ENCODE assay signal across 11 cellular contexts in genomic region chr19:48698046-48698445, GRCh38. TPM values are rescaled to one million over a fixed set of nuclear protein-coding genes. Genes with fewer than 3 reads are reported as not detected.
A peak's percentile ranks its signal among the peaks of the same experiment; 100 is the strongest.
DNase-seq lines count a peak whose midpoint lies in the region; ATAC-seq, FAIRE-seq and TF ChIP-seq lines count a peak whose summit lies in the region.
"Had no signal": no experiment of that assay in that cellular context is flagged by ENCODE, and none has a peak within 500 bp of the region (broad histone marks: within the 10 kb centered on the region; RNA-seq: fewer than 3 reads in every experiment).

No MANE protein-coding gene starts in this region.

- H3K9me3 Mint-ChIP-seq in activated naive CD4-positive, alpha-beta T cell treated with anti-CD3 and anti-CD28 coated beads, Interleukin-2, amount 50 U/mL, for 72 hours, result no peaks in the 10 kb centered on the region
- H3K9me3 Mint-ChIP-seq: CD8-positive, alpha-beta memory T cell had no signal

- peak overlapping the region in 9 of 11 experiments; percentile 27 to 76 (median 47); a peak in 18 of 22 replicates for H3K27ac ChIP-seq in BLaER1 treated with 17β-estradiol and CSF1 and Interleukin-3, amounts not matched to agents 10 nM and 100 nM
- peak overlapping the region; percentile 31; the same call in 2 of the 3 replicates for H3K27ac ChIP-seq in K562 (ENCODE audit: extremely low read depth, low read depth, low read length)
- no peak overlapping the region for H3K27ac ChIP-seq in right lobe of liver
- H3K27ac ChIP-seq: prostate gland had no signal

- intact Hi-C loops in K562 (cut with micrococcal nuclease), result no loop called here
- intact Hi-C loops in right lobe of liver (cut with DNase I), result no loop called here

- peak overlapping the region; percentile 76 for H2AFZ ChIP-seq in K562 (ENCODE audit: low read depth, low read length)

- in situ Hi-C loops in K562 (cut with MboI), result no loop called here

- TF ChIP-seq POLR2A in K562 (conservative IDR thresholded peaks at IDR 0.05) (no peak), right lobe of liver (IDR thresholded peaks at IDR 0.05) (no peak)

- TF ChIP-seq RAD21 in K562 (CRISPR knock-in tag; conservative IDR thresholded peaks at IDR 0.05 in 1 of 2, IDR thresholded peaks at IDR 0.05 in 1 of 2), result no peak

- DNase-seq in LoVo (ENCODE audit: low spot score) (peak; percentile 53), K562 (ENCODE audit: extremely low read depth in 1 of 4, low spot score in 3 of 4) (peak; percentile 54 to 79 (median 60)), right lobe of liver (no peak), GM19240 (ENCODE audit: insufficient read length, low spot score) (no peak)
- DNase-seq in activated naive CD4-positive, alpha-beta T cell treated with anti-CD3 and anti-CD28 coated beads, Interleukin-2, amount 50 U/mL, for 72 hours (ENCODE audit: low spot score in 2 of 2), result no peak
- DNase-seq: CD8-positive, alpha-beta memory T cell; Peyer's patch had no signal

- peak; percentile 54 for TF ChIP-seq EP300 in K562 (IDR thresholded peaks at IDR 0.05; ENCODE audit: low read length)

- POLR2A ChIA-PET in K562 (lab: Yijun Ruan, JAX), result interaction anchor here (0.6 to 1.1 kb wide), 2 partner anchors 14 to 19 kb away, joined by 3 read pairs; no protein-coding TSS in a partner anchor

- FAIRE-seq in K562 (lab: Jason Lieb, UNC), result peak; percentile 91

- H3K27ac Mint-ChIP-seq in activated naive CD4-positive, alpha-beta T cell treated with anti-CD3 and anti-CD28 coated beads, Interleukin-2, amount 50 U/mL, for 72 hours, result no peak overlapping the region
- H3K27ac Mint-ChIP-seq: CD8-positive, alpha-beta memory T cell had no signal

- CTCF ChIA-PET in K562 (lab: Yijun Ruan, JAX; ENCODE audit: low intra/inter-chr PET ratio), result no interaction called here

- no peaks in the 10 kb centered on the region for H3K9me3 ChIP-seq in BLaER1 treated with 17β-estradiol and CSF1 and Interleukin-3, amounts not matched to agents 10 nM and 100 nM (replicated peaks in 1 of 11)
- H3K9me3 ChIP-seq in K562 (replicated peaks; ENCODE audit: control insufficient read depth, insufficient read depth, low read depth, low read length), result no peaks in the 10 kb centered on the region
- no peaks in the 10 kb centered on the region for H3K9me3 ChIP-seq in right lobe of liver
- H3K9me3 ChIP-seq: Peyer's patch, prostate gland had no signal

- peak overlapping the region in 8 of 11 experiments; percentile 6 to 49 (median 25); a peak in 12 of 22 replicates for H3K9ac ChIP-seq in BLaER1 treated with 17β-estradiol and CSF1 and Interleukin-3, amounts not matched to agents 10 nM and 100 nM
- H3K9ac ChIP-seq in K562 (ENCODE audit: insufficient read depth in 1 of 2, low read depth in 2 of 2, low read length in 2 of 2), result peak overlapping the region; percentile 20 to 87; a peak in 1 of 4 replicates

- peaks cover 5 to 19% (median 11%) of the 10 kb centered on the region in 11 experiments; a peak in 13 of 22 replicates for H3K36me3 ChIP-seq in BLaER1 treated with 17β-estradiol and CSF1 and Interleukin-3, amounts not matched to agents 10 nM and 100 nM
- no peaks in the 10 kb centered on the region for H3K36me3 ChIP-seq in K562 (ENCODE audit: control insufficient read depth, insufficient read depth, low read length)
- no peaks in the 10 kb centered on the region for H3K36me3 ChIP-seq in right lobe of liver
- H3K36me3 ChIP-seq: prostate gland had no signal

- H3K4me3 ChIP-seq in BLaER1 treated with 17β-estradiol and CSF1 and Interleukin-3, amounts not matched to agents 10 nM and 100 nM, result no peak overlapping the region
- H3K4me3 ChIP-seq in K562 (no peak overlapping the region), right lobe of liver (no peak overlapping the region)
- H3K4me3 ChIP-seq: prostate gland had no signal

- no peaks in the 10 kb centered on the region for H4K20me1 ChIP-seq in BLaER1 treated with 17β-estradiol and CSF1 and Interleukin-3, amounts not matched to agents 10 nM and 100 nM
- no peaks in the 10 kb centered on the region for H4K20me1 ChIP-seq in K562 (replicated peaks; ENCODE audit: control insufficient read depth, insufficient read depth, low read length)

- no peak for TF ChIP-seq CTCF in K562 (IDR thresholded peaks at IDR 0.05 in 2 of 3, conservative IDR thresholded peaks at IDR 0.05 in 1 of 3; ENCODE audit: insufficient read depth in 2 of 3, low read depth in 1 of 3, low read length in 3 of 3)
- TF ChIP-seq CTCF in right lobe of liver (IDR thresholded peaks at IDR 0.05), result no peak

- peaks cover 0 to 3% (median 0%) of the 10 kb centered on the region in 11 experiments; a peak in 1 of 22 replicates for H3K27me3 ChIP-seq in BLaER1 treated with 17β-estradiol and CSF1 and Interleukin-3, amounts not matched to agents 10 nM and 100 nM
- H3K27me3 ChIP-seq in K562 (ENCODE audit: control insufficient read depth in 2 of 2, insufficient read depth in 2 of 2, low read length in 2 of 2) (no peaks in the 10 kb centered on the region), right lobe of liver (no peaks in the 10 kb centered on the region)
- H3K27me3 ChIP-seq: Peyer's patch had no signal

- no peaks in the 10 kb centered on the region for H3K9me1 ChIP-seq in K562 (ENCODE audit: control insufficient read depth, insufficient read depth, low read length)

- ATAC-seq in K562 (peak; percentile 89), right lobe of liver (peak; percentile 21 to 60 (median 49)), GM18498 (IDR thresholded peaks at IDR 0.05; ENCODE audit: unreplicated experiment) (no peak), GM19328 (IDR thresholded peaks at IDR 0.05; ENCODE audit: unreplicated experiment) (no peak)
- no peak for ATAC-seq in activated naive CD4-positive, alpha-beta T cell treated with anti-CD3 and anti-CD28 coated beads, Interleukin-2, amount 50 U/mL, for 72 hours

- peaks cover 29 to 38% (median 34%) of the 10 kb centered on the region in 10 experiments for H3K4me1 ChIP-seq in BLaER1 treated with 17β-estradiol and CSF1 and Interleukin-3, amounts not matched to agents 10 nM and 100 nM
- H3K4me1 ChIP-seq in K562 (replicated peaks in 1 of 2; ENCODE audit: control insufficient read depth in 2 of 2, insufficient read depth in 2 of 2, low read length in 2 of 2) (peaks cover 10 to 30% of the 10 kb centered on the region in 2 experiments; a peak in 4 of 5 replicates), right lobe of liver (no peaks in the 10 kb centered on the region)
- H3K4me1 ChIP-seq: prostate gland had no signal

- H3K36me3 Mint-ChIP-seq in activated naive CD4-positive, alpha-beta T cell treated with anti-CD3 and anti-CD28 coated beads, Interleukin-2, amount 50 U/mL, for 72 hours, result peaks cover 0 to 6% of the 10 kb centered on the region in 2 donors

- 0% methylated on average over 4 of the region's 4 CpGs for WGBS in K562 (ENCODE audit: insufficient coverage, low coverage, missing lambda C conversion rate)
- WGBS in right lobe of liver (ENCODE audit: insufficient coverage, low coverage, low lambda C conversion rate, missing lambda C conversion rate), result 69% methylated on average over 3 of the region's 4 CpGs

- no peaks in the 10 kb centered on the region for H3K79me2 ChIP-seq in K562 (ENCODE audit: control insufficient read depth, insufficient read depth, low read length)

- no TSS peak for BruUV-seq in K562 (replicated peaks; lab: Mats Ljungman, UMichigan)

- H3K4me2 ChIP-seq in BLaER1 treated with 17β-estradiol and CSF1 and Interleukin-3, amounts not matched to agents 10 nM and 100 nM, result peak overlapping the region; percentile 84 to 98 (median 96)
- peak overlapping the region; percentile 51 for H3K4me2 ChIP-seq in K562 (ENCODE audit: insufficient read depth, low read length)

RNA-seq across cellular contexts. Expression of gene FUT2, which starts 2.3 kb away (rescaled TPM):
- total RNA-seq in K562 (2011; cell fraction: chromatin; rRNA removed; ENCODE audit: low replicate concordance), result not detected in 2 replicates
- not detected in 2 replicates for total RNA-seq in K562 (2011; cell fraction: nucleolus; rRNA removed)
- total RNA-seq in K562 (2011; cell fraction: nucleoplasm; rRNA removed), result not detected in 2 replicates
- total RNA-seq in K562 (2014; rRNA removed) (not detected in 2 replicates), K562 (2014; rRNA removed; fragmentation: Illumina TruSeq; extraction: Trizol) (not detected in 2 replicates), K562 (2015; rRNA removed; fragmentation: Illumina TruSeq; extraction: Trizol) (not detected in 2 replicates), K562 (2021) (not detected in 2 replicates), right lobe of liver (1 to 10 TPM in 1 of 6 experiments, not detected in 5; 2.6 TPM)
- polyA plus RNA-seq in K562 (2011; rRNA removed) (not detected in 2 replicates), K562 (2014; fragmentation: Illumina TruSeq; extraction: Trizol) (not detected in 2 replicates), K562 (2014; fragmentation: Nextera tagmentation; extraction: Ambion mirVana) (under 1 TPM; 0.03 to 0.04 TPM), K562 (2014; rRNA removed) (not detected in 2 replicates)
- polyA plus RNA-seq in K562 (2011; cell fraction: cytosol; rRNA removed), result not detected in 2 replicates
- not detected in 2 replicates for polyA plus RNA-seq in K562 (2011; cell fraction: nucleus; rRNA removed)
- polyA plus RNA-seq in K562 (2012), result 0.21 and 0.40 TPM in 2 replicates
- not detected in 2 replicates for polyA minus RNA-seq in K562 (2011; rRNA and poly(A)+ RNA removed)
- not detected in 2 replicates for polyA minus RNA-seq in K562 (2011; cell fraction: cytosol; rRNA and poly(A)+ RNA removed)
- not detected in 2 replicates for polyA minus RNA-seq in K562 (2011; cell fraction: nucleus; rRNA and poly(A)+ RNA removed)
- not detected for total RNA-seq in activated naive CD4-positive, alpha-beta T cell treated with anti-CD3 and anti-CD28 coated beads, Interleukin-2, amount 50 U/mL, for 72 hours
- total RNA-seq: CD8-positive, alpha-beta memory T cell had no signal

RNA-seq across cellular contexts. Expression of gene MAMSTR, which starts 21.5 kb away (rescaled TPM):
- total RNA-seq in K562 (2011; cell fraction: chromatin; rRNA removed; ENCODE audit: low replicate concordance), result 1.8 and 3.4 TPM in 2 replicates
- 2.5 and 3.2 TPM in 2 replicates for total RNA-seq in K562 (2011; cell fraction: nucleolus; rRNA removed)
- total RNA-seq in K562 (2011; cell fraction: nucleoplasm; rRNA removed), result 2.4 and 2.7 TPM in 2 replicates
- total RNA-seq in K562 (2014; rRNA removed) (0.27 and 0.45 TPM in 2 replicates), K562 (2014; rRNA removed; fragmentation: Illumina TruSeq; extraction: Trizol) (0.22 and 0.29 TPM in 2 replicates), K562 (2015; rRNA removed; fragmentation: Illumina TruSeq; extraction: Trizol) (0.49 and 0.51 TPM in 2 replicates), K562 (2021) (1.00 and 1.3 TPM in 2 replicates), right lobe of liver (under 1 TPM in 5 of 6 experiments, not detected in 1; 0.22 to 0.37 (median 0.24) TPM)
- polyA plus RNA-seq in K562 (2011; rRNA removed) (0.27 and 0.29 TPM in 2 replicates), K562 (2014; fragmentation: Illumina TruSeq; extraction: Trizol) (0.55 and 0.73 TPM in 2 replicates), K562 (2014; fragmentation: Nextera tagmentation; extraction: Ambion mirVana) (under 1 TPM in 1 of 2 experiments, not detected in 1; 0.08 TPM), K562 (2014; rRNA removed) (0.84 and 0.91 TPM in 2 replicates)
- 0.37 and 0.70 TPM in 2 replicates for polyA plus RNA-seq in K562 (2011; cell fraction: cytosol; rRNA removed)
- polyA plus RNA-seq in K562 (2011; cell fraction: nucleus; rRNA removed), result 0.66 and 0.73 TPM in 2 replicates
- 0.50 and 0.64 TPM in 2 replicates for polyA plus RNA-seq in K562 (2012)
- 0.35 and 0.51 TPM in 2 replicates for polyA minus RNA-seq in K562 (2011; rRNA and poly(A)+ RNA removed)
- polyA minus RNA-seq in K562 (2011; cell fraction: cytosol; rRNA and poly(A)+ RNA removed), result not detected in 2 replicates
- polyA minus RNA-seq in K562 (2011; cell fraction: nucleus; rRNA and poly(A)+ RNA removed), result 0.67 and 0.78 TPM in 2 replicates
- total RNA-seq in activated naive CD4-positive, alpha-beta T cell treated with anti-CD3 and anti-CD28 coated beads, Interleukin-2, amount 50 U/mL, for 72 hours, result 1 to 10 TPM; 1.1 to 1.4 TPM

RNA-seq across cellular contexts. Expression of gene NTN5, which starts 25.2 kb away (rescaled TPM):
- 0.32 TPM in 1 of 2 replicates, not detected in the other for total RNA-seq in K562 (2011; cell fraction: chromatin; rRNA removed; ENCODE audit: low replicate concordance)
- total RNA-seq in K562 (2011; cell fraction: nucleolus; rRNA removed), result 0.13 TPM in 1 of 2 replicates, not detected in the other
- 0.31 TPM in 1 of 2 replicates, not detected in the other for total RNA-seq in K562 (2011; cell fraction: nucleoplasm; rRNA removed)
- total RNA-seq in K562 (2014; rRNA removed) (not detected in 2 replicates), K562 (2014; rRNA removed; fragmentation: Illumina TruSeq; extraction: Trizol) (not detected in 2 replicates), K562 (2015; rRNA removed; fragmentation: Illumina TruSeq; extraction: Trizol) (not detected in 2 replicates), K562 (2021) (not detected in 2 replicates), right lobe of liver (under 1 TPM in 2 of 6 experiments, not detected in 4; 0.11 to 0.32 TPM)
- polyA plus RNA-seq in K562 (2011; rRNA removed) (0.04 TPM in 1 of 2 replicates, not detected in the other), K562 (2014; fragmentation: Illumina TruSeq; extraction: Trizol) (not detected in 2 replicates), K562 (2014; fragmentation: Nextera tagmentation; extraction: Ambion mirVana) (not detected), K562 (2014; rRNA removed) (0.07 TPM in 1 of 2 replicates, not detected in the other)
- not detected in 2 replicates for polyA plus RNA-seq in K562 (2011; cell fraction: cytosol; rRNA removed)
- polyA plus RNA-seq in K562 (2011; cell fraction: nucleus; rRNA removed), result 0.09 and 0.21 TPM in 2 replicates
- polyA plus RNA-seq in K562 (2012), result 0.07 and 0.28 TPM in 2 replicates
- not detected in 2 replicates for polyA minus RNA-seq in K562 (2011; rRNA and poly(A)+ RNA removed)
- polyA minus RNA-seq in K562 (2011; cell fraction: cytosol; rRNA and poly(A)+ RNA removed), result not detected in 2 replicates
- polyA minus RNA-seq in K562 (2011; cell fraction: nucleus; rRNA and poly(A)+ RNA removed), result not detected in 2 replicates
- 1 to 10 TPM; 1.6 to 2.5 TPM for total RNA-seq in activated naive CD4-positive, alpha-beta T cell treated with anti-CD3 and anti-CD28 coated beads, Interleukin-2, amount 50 U/mL, for 72 hours
- polyA plus RNA-seq: CD8-positive, alpha-beta memory T cell had no signal

RNA-seq across cellular contexts. Expression of gene RASIP1, which starts 42.4 kb away (rescaled TPM):
- 10.4 and 13.7 TPM in 2 replicates for total RNA-seq in K562 (2011; cell fraction: chromatin; rRNA removed; ENCODE audit: low replicate concordance)
- 7.4 and 8.8 TPM in 2 replicates for total RNA-seq in K562 (2011; cell fraction: nucleolus; rRNA removed)
- total RNA-seq in K562 (2011; cell fraction: nucleoplasm; rRNA removed), result 10.0 and 11.1 TPM in 2 replicates
- total RNA-seq in K562 (2014; rRNA removed) (2.7 and 3.7 TPM in 2 replicates), K562 (2014; rRNA removed; fragmentation: Illumina TruSeq; extraction: Trizol) (0.58 and 0.61 TPM in 2 replicates), K562 (2015; rRNA removed; fragmentation: Illumina TruSeq; extraction: Trizol) (1.4 and 1.7 TPM in 2 replicates), K562 (2021) (3.4 and 4.6 TPM in 2 replicates), right lobe of liver (1 to 10 TPM; 2.7 to 6.7 (median 4.9) TPM)
- polyA plus RNA-seq in K562 (2011; rRNA removed) (1.4 and 2.1 TPM in 2 replicates), K562 (2014; fragmentation: Illumina TruSeq; extraction: Trizol) (1.5 and 2.6 TPM in 2 replicates), K562 (2014; fragmentation: Nextera tagmentation; extraction: Ambion mirVana) (under 1 TPM; 0.20 to 0.24 TPM), K562 (2014; rRNA removed) (4.7 and 6.1 TPM in 2 replicates)
- 2.3 and 3.3 TPM in 2 replicates for polyA plus RNA-seq in K562 (2011; cell fraction: cytosol; rRNA removed)
- polyA plus RNA-seq in K562 (2011; cell fraction: nucleus; rRNA removed), result 5.2 and 8.5 TPM in 2 replicates
- polyA plus RNA-seq in K562 (2012), result 3.2 and 5.2 TPM in 2 replicates
- 1.1 and 1.6 TPM in 2 replicates for polyA minus RNA-seq in K562 (2011; rRNA and poly(A)+ RNA removed)
- polyA minus RNA-seq in K562 (2011; cell fraction: cytosol; rRNA and poly(A)+ RNA removed), result 1.0 and 4.6 TPM in 2 replicates
- 1.3 and 2.0 TPM in 2 replicates for polyA minus RNA-seq in K562 (2011; cell fraction: nucleus; rRNA and poly(A)+ RNA removed)
- under 1 TPM; 0.19 to 0.66 TPM for total RNA-seq in activated naive CD4-positive, alpha-beta T cell treated with anti-CD3 and anti-CD28 coated beads, Interleukin-2, amount 50 U/mL, for 72 hours

RNA-seq across cellular contexts. Expression of gene IZUMO1, which starts 48.7 kb away (rescaled TPM):
- 23.8 and 28.5 TPM in 2 replicates for total RNA-seq in K562 (2011; cell fraction: chromatin; rRNA removed; ENCODE audit: low replicate concordance)
- 10.5 and 17.9 TPM in 2 replicates for total RNA-seq in K562 (2011; cell fraction: nucleolus; rRNA removed)
- total RNA-seq in K562 (2011; cell fraction: nucleoplasm; rRNA removed), result 18.7 and 19.0 TPM in 2 replicates
- total RNA-seq in K562 (2014; rRNA removed), result 0.14 and 0.78 TPM in 2 replicates
- total RNA-seq in K562 (2014; rRNA removed; fragmentation: Illumina TruSeq; extraction: Trizol), result 0.61 and 1.3 TPM in 2 replicates
- total RNA-seq in K562 (2015; rRNA removed; fragmentation: Illumina TruSeq; extraction: Trizol), result 0.40 and 0.49 TPM in 2 replicates
- 2.1 and 2.2 TPM in 2 replicates for total RNA-seq in K562 (2021)
- 0.54 and 0.57 TPM in 2 replicates for polyA plus RNA-seq in K562 (2011; rRNA removed)
- polyA plus RNA-seq in K562 (2011; cell fraction: cytosol; rRNA removed), result 0.16 and 0.67 TPM in 2 replicates
- polyA plus RNA-seq in K562 (2011; cell fraction: nucleus; rRNA removed), result 3.1 and 3.5 TPM in 2 replicates
- polyA plus RNA-seq in K562 (2012), result 1.4 and 1.7 TPM in 2 replicates
- polyA plus RNA-seq in K562 (2014; fragmentation: Illumina TruSeq; extraction: Trizol), result 0.29 and 1.1 TPM in 2 replicates
- under 1 TPM; 0.24 to 0.73 TPM for polyA plus RNA-seq in K562 (2014; fragmentation: Nextera tagmentation; extraction: Ambion mirVana)
- 0.39 and 1.2 TPM in 2 replicates for polyA plus RNA-seq in K562 (2014; rRNA removed)
- 0.63 TPM in 1 of 2 replicates, not detected in the other for polyA minus RNA-seq in K562 (2011; rRNA and poly(A)+ RNA removed)
- not detected in 2 replicates for polyA minus RNA-seq in K562 (2011; cell fraction: cytosol; rRNA and poly(A)+ RNA removed)
- polyA minus RNA-seq in K562 (2011; cell fraction: nucleus; rRNA and poly(A)+ RNA removed), result 0.67 and 0.89 TPM in 2 replicates
- under 1 TPM in 5 of 6 experiments, not detected in 1; 0.10 to 0.35 (median 0.13) TPM for total RNA-seq in right lobe of liver
- not detected for total RNA-seq in activated naive CD4-positive, alpha-beta T cell treated with anti-CD3 and anti-CD28 coated beads, Interleukin-2, amount 50 U/mL, for 72 hours
- total RNA-seq: CD8-positive, alpha-beta memory T cell; Peyer's patch had no signal
- polyA plus RNA-seq: CD8-positive, alpha-beta memory T cell had no signal

Comparison
In these comparisons a context has a peak if more than half of its experiments do, and no peak if none do; other contexts are left out.
1. H3K27ac ChIP-seq: peak in BLaER1 treated with 17β-estradiol and CSF1 and Interleukin-3, amounts not matched to agents 10 nM and 100 nM (9 of 11) and K562 (single experiment); none in right lobe of liver (0 of 3).
2. DNase-seq: peak in LoVo (single experiment) and K562 (4 of 4); none in right lobe of liver (0 of 3), activated naive CD4-positive, alpha-beta T cell treated with anti-CD3 and anti-CD28 coated beads, Interleukin-2, amount 50 U/mL, for 72 hours (0 of 2) and GM19240 (single experiment).
3. ATAC-seq: peak in K562 (single experiment) and right lobe of liver (4 of 4); none in activated naive CD4-positive, alpha-beta T cell treated with anti-CD3 and anti-CD28 coated beads, Interleukin-2, amount 50 U/mL, for 72 hours (0 of 2), GM18498 (single experiment) and GM19328 (single experiment).